ENCODE assay signal across 12 cellular contexts in the genomic region with DNA sequence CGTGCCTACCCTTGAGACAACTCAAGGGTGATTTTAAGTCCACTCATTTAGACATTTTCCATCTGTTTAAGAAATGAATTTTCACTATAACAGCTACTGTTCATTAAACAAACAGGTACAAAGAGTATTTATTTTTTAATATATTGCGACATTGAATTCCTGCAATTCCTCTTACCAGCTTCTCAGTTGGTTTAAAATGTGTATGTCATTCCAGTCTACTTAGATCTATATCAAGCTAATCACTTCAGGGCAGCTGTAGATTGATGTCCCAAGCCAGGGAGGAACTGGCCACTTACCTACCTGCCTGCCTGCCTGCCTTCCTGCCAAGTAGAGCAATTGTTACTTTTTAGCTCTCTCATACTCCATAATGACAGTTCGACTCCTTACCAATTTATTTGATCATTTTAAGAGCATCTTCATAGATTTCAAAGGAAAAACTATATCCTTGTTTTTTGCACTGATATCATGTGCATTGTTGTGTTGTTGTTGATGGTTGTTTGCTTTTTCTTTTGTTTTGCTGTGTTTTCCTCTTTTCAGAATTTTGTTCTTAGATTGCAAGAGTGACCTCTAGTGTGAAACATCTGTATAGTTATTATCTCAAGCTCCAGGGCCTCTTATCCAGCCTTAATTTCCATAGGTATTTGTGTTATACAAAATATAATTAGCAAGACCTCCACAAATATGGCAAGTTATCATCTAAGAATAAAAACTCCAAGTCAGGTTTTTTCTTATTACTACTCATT.
DNase-seq lines count a peak whose midpoint lies in the region; ATAC-seq and TF ChIP-seq lines count a peak whose summit lies in the region.
"Had no signal": no experiment of that assay in that cellular context is flagged by ENCODE, and none has a peak within 500 bp of the region (broad histone marks: within the 10 kb centered on the region; RNA-seq: fewer than 3 reads in every experiment).

No MANE protein-coding gene starts in this region.

- intact Hi-C loops in left cardiac atrium (cut with DNase I) (no loop called here), upper lobe of right lung (cut with DNase I) (no loop called here)

- WGBS in suprapubic skin = 53% methylated on average over 3 of the region's 3 CpGs

- no peaks in the 10 kb centered on the region for H3K9me3 ChIP-seq in cardiac muscle cell (ENCODE audit: low read depth)
- H3K9me3 ChIP-seq in upper lobe of right lung = no peaks in the 10 kb centered on the region
- H3K9me3 ChIP-seq in effector memory CD4-positive, alpha-beta T cell (ENCODE audit: control insufficient read depth, low read length) = no peaks in the 10 kb centered on the region
- H3K9me3 ChIP-seq in suprapubic skin = no peaks in the 10 kb centered on the region

- H3K4me1 ChIP-seq in cardiac muscle cell (ENCODE audit: low read depth) (no peaks in the 10 kb centered on the region), upper lobe of right lung (no peaks in the 10 kb centered on the region), suprapubic skin (no peaks in the 10 kb centered on the region)
- no peaks in the 10 kb centered on the region for H3K4me1 ChIP-seq in effector memory CD4-positive, alpha-beta T cell (ENCODE audit: control insufficient read depth, insufficient read depth, low read length, poor library complexity, severe bottlenecking)

- ATAC-seq in left cardiac atrium (no peak), upper lobe of right lung (no peak)

- TF ChIP-seq EP300 in suprapubic skin (IDR thresholded peaks at IDR 0.05) = no peak

- DNase-seq in cardiac muscle cell (ENCODE audit: low read depth in 1 of 2, low spot score in 1 of 2) = peak in 1 of 2 donors; percentile 26
- DNase-seq in left cardiac atrium = no peak
- peak; percentile 36 for DNase-seq in amniotic epithelial cell (ENCODE audit: low read depth)
- peak; percentile 53 for DNase-seq in islet precursor cell
- no peak for DNase-seq in upper lobe of right lung
- no peak for DNase-seq in effector memory CD4-positive, alpha-beta T cell
- DNase-seq in suprapubic skin (ENCODE audit: low spot score in 2 of 2) = no peak
- DNase-seq in HPDE6-E6E7 (ENCODE audit: extremely low spot score) = no peak
- DNase-seq: activated CD4-positive, alpha-beta T cell treated with anti-CD3 and anti-CD28 coated beads for 1 hour; head of caudate nucleus; NCI-H1930; stimulated activated naive CD4-positive, alpha-beta T cell had no signal

- H3K4me3 ChIP-seq in cardiac muscle cell (no peak overlapping the region), upper lobe of right lung (no peak overlapping the region), suprapubic skin (no peak overlapping the region)
- no peak overlapping the region for H3K4me3 ChIP-seq in effector memory CD4-positive, alpha-beta T cell (ENCODE audit: insufficient read depth, low read depth, low read length, poor library complexity, severe bottlenecking)

- H3K36me3 ChIP-seq in cardiac muscle cell (no peaks in the 10 kb centered on the region), upper lobe of right lung (no peaks in the 10 kb centered on the region), suprapubic skin (no peaks in the 10 kb centered on the region)
- no peaks in the 10 kb centered on the region for H3K36me3 ChIP-seq in effector memory CD4-positive, alpha-beta T cell (ENCODE audit: control insufficient read depth, insufficient read depth, low read length)

- TF ChIP-seq CTCF in cardiac muscle cell (IDR thresholded peaks at IDR 0.05; ENCODE audit: low read depth, low read length) (peak; percentile 12), upper lobe of right lung (IDR thresholded peaks at IDR 0.05) (peak; percentile 14), suprapubic skin (IDR thresholded peaks at IDR 0.05) (no peak)

- no peak for TF ChIP-seq POLR2A in suprapubic skin (IDR thresholded peaks at IDR 0.05)

- H3K27ac ChIP-seq in cardiac muscle cell = no peak overlapping the region
- no peak overlapping the region for H3K27ac ChIP-seq in upper lobe of right lung
- H3K27ac ChIP-seq in effector memory CD4-positive, alpha-beta T cell (ENCODE audit: insufficient read depth, low read length, poor library complexity, severe bottlenecking) = no peak overlapping the region
- no peak overlapping the region for H3K27ac ChIP-seq in suprapubic skin

- no peaks in the 10 kb centered on the region for H3K27me3 ChIP-seq in cardiac muscle cell
- no peaks in the 10 kb centered on the region for H3K27me3 ChIP-seq in upper lobe of right lung
- no peaks in the 10 kb centered on the region for H3K27me3 ChIP-seq in effector memory CD4-positive, alpha-beta T cell (replicated peaks; ENCODE audit: control insufficient read depth, insufficient read depth, low read length, poor library complexity, severe bottlenecking)
- H3K27me3 ChIP-seq in suprapubic skin = no peaks in the 10 kb centered on the region

Comparison
In these comparisons a context has a peak if more than half of its experiments do, and no peak if none do; other contexts are left out.
1. DNase-seq: peak in amniotic epithelial cell (single experiment) and islet precursor cell (single experiment); none in left cardiac atrium (single experiment), upper lobe of right lung (single experiment), effector memory CD4-positive, alpha-beta T cell (0 of 3), suprapubic skin (0 of 2) and HPDE6-E6E7 (single experiment).
2. CTCF ChIP-seq: peak in cardiac muscle cell (single experiment) and upper lobe of right lung (single experiment); none in suprapubic skin (0 of 2).